ENCODE assay signal across 15 cellular contexts in the genomic region with DNA sequence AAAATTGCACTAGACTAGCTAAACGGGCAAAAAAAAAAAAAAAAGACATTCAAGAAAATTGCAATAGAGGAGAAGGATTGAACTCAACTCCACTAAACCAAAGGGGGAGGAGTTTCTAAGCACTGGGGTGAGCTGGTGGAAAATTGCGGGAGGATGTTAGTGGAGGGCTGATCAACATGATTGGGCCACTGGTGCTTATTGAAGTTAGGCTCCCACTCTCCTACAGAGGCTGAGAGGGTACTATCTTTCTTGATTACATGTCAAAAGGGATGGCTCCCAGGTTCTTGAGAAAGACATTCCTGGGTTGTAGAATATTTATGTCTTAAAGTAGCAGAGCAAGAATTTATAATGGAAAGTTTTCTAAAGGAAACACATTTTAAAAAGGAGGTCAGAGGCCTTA. TPM values are rescaled to one million over a fixed set of nuclear protein-coding genes. Genes with fewer than 3 reads are reported as not detected.
A peak's percentile ranks its signal among the peaks of the same experiment; 100 is the strongest.
DNase-seq lines count a peak whose midpoint lies in the region; ATAC-seq and TF ChIP-seq lines count a peak whose summit lies in the region.
"Had no signal": no experiment of that assay in that cellular context is flagged by ENCODE, and none has a peak within 500 bp of the region (broad histone marks: within the 10 kb centered on the region; RNA-seq: fewer than 3 reads in every experiment).

No MANE protein-coding gene starts in this region.

- CTCF ChIA-PET in WTC11 (lab: Charles Lee) = interaction anchor here (0.7 kb wide), 1 partner anchor 57 kb away, joined by 4 read pairs; no protein-coding TSS in a partner anchor

- H3K36me3 Mint-ChIP-seq in activated naive CD4-positive, alpha-beta T cell treated with anti-CD3 and anti-CD28 coated beads, Interleukin-2, amount 50 U/mL, for 72 hours = peaks cover 12 to 46% of the 10 kb centered on the region in 2 donors
- H3K36me3 Mint-ChIP-seq in WTC11 (peaks cover 5% of the 10 kb centered on the region; the same call in 1 of the 2 replicates), T-helper 17 cell (ENCODE audit: low read depth) (no peaks in the 10 kb centered on the region)

- H3K27ac Mint-ChIP-seq in activated naive CD4-positive, alpha-beta T cell treated with anti-CD3 and anti-CD28 coated beads, Interleukin-2, amount 50 U/mL, for 72 hours = no peak overlapping the region
- H3K27ac Mint-ChIP-seq in WTC11 (no peak overlapping the region), T-helper 17 cell (no peak overlapping the region)
- H3K27ac Mint-ChIP-seq in stimulated activated naive CD8-positive, alpha-beta T cell treated with anti-CD3 and anti-CD28 coated beads, Interleukin-15, amount 100 ng/mL, for 72 hours = no peak overlapping the region

- no peaks in the 10 kb centered on the region for H3K9me3 ChIP-seq in T-helper 17 cell (ENCODE audit: control insufficient read depth, low read length, poor library complexity, severe bottlenecking)

- DNase-seq in activated naive CD4-positive, alpha-beta T cell treated with anti-CD3 and anti-CD28 coated beads, Interleukin-2, amount 50 U/mL, for 72 hours (ENCODE audit: low spot score in 2 of 2) = no peak
- DNase-seq in activated naive CD4-positive, alpha-beta T cell treated with Interleukin-2 at 50 U/mL for 16 hours = no peak
- DNase-seq in WTC11 (ENCODE audit: low spot score) = no peak
- peak; percentile 40 for DNase-seq in iPS DF 19.7 (ENCODE audit: low read depth, low spot score)
- no peak for DNase-seq in stimulated activated naive CD8-positive, alpha-beta T cell treated with anti-CD3 and anti-CD28 coated beads, Interleukin-15, amount 100 ng/mL, for 72 hours
- no peak for DNase-seq in NCI-H82 treated with DMSO at 0.1 percent for 48 hours (lab: John Stamatoyannopoulos, UW; ENCODE audit: unreplicated experiment)
- DNase-seq in T-helper 17 cell = no peak
- no peak for DNase-seq in SHP77 (lab: John Stamatoyannopoulos, UW)
- DNase-seq: ACHN; CD4-positive, CD25-positive, alpha-beta regulatory T cell; DMS 273 treated with DMSO at 0.1 percent for 48 hours had no signal

- POLR2A ChIA-PET in WTC11 (lab: Charles Lee) = interaction anchor here (0.6 kb wide), 1 partner anchor 128 kb away, joined by 3 read pairs; no protein-coding TSS in a partner anchor

- no peak for TF ChIP-seq CTCF in WTC11 (IDR thresholded peaks at IDR 0.05)

- H3K9me3 Mint-ChIP-seq in activated naive CD4-positive, alpha-beta T cell treated with anti-CD3 and anti-CD28 coated beads, Interleukin-2, amount 50 U/mL, for 72 hours = peaks cover 15 to 23% of the 10 kb centered on the region in 2 donors
- peaks cover 8% of the 10 kb centered on the region for H3K9me3 Mint-ChIP-seq in WTC11
- peaks cover 15 to 16% of the 10 kb centered on the region in 2 donors for H3K9me3 Mint-ChIP-seq in stimulated activated naive CD8-positive, alpha-beta T cell treated with anti-CD3 and anti-CD28 coated beads, Interleukin-15, amount 100 ng/mL, for 72 hours

- peak; percentile 26 for ATAC-seq in activated naive CD4-positive, alpha-beta T cell treated with anti-CD3 and anti-CD28 coated beads, Interleukin-2, amount 50 U/mL, for 72 hours
- ATAC-seq in WTC11 (peak; percentile 47; the same call in 1 of the 2 replicates), T-helper 17 cell (no peak)
- peak; percentile 50 for ATAC-seq in stimulated activated naive CD8-positive, alpha-beta T cell treated with anti-CD3 and anti-CD28 coated beads, Interleukin-15, amount 100 ng/mL, for 72 hours
- ATAC-seq: GM12878, HCT116, HepG2 had no signal

- H3K4me1 Mint-ChIP-seq in WTC11 (no peaks in the 10 kb centered on the region), T-helper 17 cell (peaks cover 32% of the 10 kb centered on the region)
- H3K4me1 Mint-ChIP-seq in stimulated activated naive CD8-positive, alpha-beta T cell treated with anti-CD3 and anti-CD28 coated beads, Interleukin-15, amount 100 ng/mL, for 72 hours = peaks cover 18% of the 10 kb centered on the region

- H3K27me3 Mint-ChIP-seq in WTC11 (ENCODE audit: low read depth) (peaks cover 16% of the 10 kb centered on the region), T-helper 17 cell (no peaks in the 10 kb centered on the region)
- H3K27me3 Mint-ChIP-seq in stimulated activated naive CD8-positive, alpha-beta T cell treated with anti-CD3 and anti-CD28 coated beads, Interleukin-15, amount 100 ng/mL, for 72 hours = no peaks in the 10 kb centered on the region
- H3K27me3 Mint-ChIP-seq: CD4-positive, CD25-positive, alpha-beta regulatory T cell had no signal

- H3K4me3 Mint-ChIP-seq in WTC11 (no peak overlapping the region), T-helper 17 cell (no peak overlapping the region)
- H3K4me3 Mint-ChIP-seq in stimulated activated naive CD8-positive, alpha-beta T cell treated with anti-CD3 and anti-CD28 coated beads, Interleukin-15, amount 100 ng/mL, for 72 hours = no peak overlapping the region

TF ChIP-seq in WTC11, 78 proteins besides CTCF, POLR2A, EP300 and RAD21:
- no peak for TF ChIP-seq NFATC4 (CRISPR knock-in tag; IDR thresholded peaks at IDR 0.05)
- TF ChIP-seq ZNF425 (CRISPR knock-in tag; conservative IDR thresholded peaks at IDR 0.05) = no peak
- TF ChIP-seq FOXJ3 (CRISPR knock-in tag; IDR thresholded peaks at IDR 0.05; ENCODE audit: borderline replicate concordance) = no peak
- TF ChIP-seq, protein P1, sequence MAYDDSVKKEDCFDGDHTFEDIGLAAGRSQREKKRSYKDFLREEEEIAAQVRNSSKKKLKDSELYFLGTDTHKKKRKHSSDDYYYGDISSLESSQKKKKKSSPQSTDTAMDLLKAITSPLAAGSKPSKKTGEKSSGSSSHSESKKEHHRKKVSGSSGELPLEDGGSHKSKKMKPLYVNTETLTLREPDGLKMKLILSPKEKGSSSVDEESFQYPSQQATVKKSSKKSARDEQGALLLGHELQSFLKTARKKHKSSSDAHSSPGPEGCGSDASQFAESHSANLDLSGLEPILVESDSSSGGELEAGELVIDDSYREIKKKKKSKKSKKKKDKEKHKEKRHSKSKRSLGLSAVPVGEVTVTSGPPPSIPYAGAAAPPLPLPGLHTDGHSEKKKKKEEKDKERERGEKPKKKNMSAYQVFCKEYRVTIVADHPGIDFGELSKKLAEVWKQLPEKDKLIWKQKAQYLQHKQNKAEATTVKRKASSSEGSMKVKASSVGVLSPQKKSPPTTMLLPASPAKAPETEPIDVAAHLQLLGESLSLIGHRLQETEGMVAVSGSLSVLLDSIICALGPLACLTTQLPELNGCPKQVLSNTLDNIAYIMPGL (CRISPR knock-in tag; IDR thresholded peaks at IDR 0.05) = no peak
- TF ChIP-seq TEAD4 (CRISPR knock-in tag; IDR thresholded peaks at IDR 0.05) = no peak
- no peak for TF ChIP-seq RELA (CRISPR knock-in tag; IDR thresholded peaks at IDR 0.05; ENCODE audit: borderline replicate concordance)
- TF ChIP-seq, protein P2, sequence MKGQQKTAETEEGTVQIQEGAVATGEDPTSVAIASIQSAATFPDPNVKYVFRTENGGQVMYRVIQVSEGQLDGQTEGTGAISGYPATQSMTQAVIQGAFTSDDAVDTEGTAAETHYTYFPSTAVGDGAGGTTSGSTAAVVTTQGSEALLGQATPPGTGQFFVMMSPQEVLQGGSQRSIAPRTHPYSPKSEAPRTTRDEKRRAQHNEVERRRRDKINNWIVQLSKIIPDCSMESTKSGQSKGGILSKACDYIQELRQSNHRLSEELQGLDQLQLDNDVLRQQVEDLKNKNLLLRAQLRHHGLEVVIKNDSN (CRISPR knock-in tag; IDR thresholded peaks at IDR 0.05) = no peak
- TF ChIP-seq, protein P3, sequence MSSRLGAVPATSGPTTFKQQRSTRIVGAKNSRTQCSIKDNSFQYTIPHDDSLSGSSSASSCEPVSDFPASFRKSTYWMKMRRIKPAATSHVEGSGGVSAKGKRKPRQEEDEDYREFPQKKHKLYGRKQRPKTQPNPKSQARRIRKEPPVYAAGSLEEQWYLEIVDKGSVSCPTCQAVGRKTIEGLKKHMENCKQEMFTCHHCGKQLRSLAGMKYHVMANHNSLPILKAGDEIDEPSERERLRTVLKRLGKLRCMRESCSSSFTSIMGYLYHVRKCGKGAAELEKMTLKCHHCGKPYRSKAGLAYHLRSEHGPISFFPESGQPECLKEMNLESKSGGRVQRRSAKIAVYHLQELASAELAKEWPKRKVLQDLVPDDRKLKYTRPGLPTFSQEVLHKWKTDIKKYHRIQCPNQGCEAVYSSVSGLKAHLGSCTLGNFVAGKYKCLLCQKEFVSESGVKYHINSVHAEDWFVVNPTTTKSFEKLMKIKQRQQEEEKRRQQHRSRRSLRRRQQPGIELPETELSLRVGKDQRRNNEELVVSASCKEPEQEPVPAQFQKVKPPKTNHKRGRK (CRISPR knock-in tag; IDR thresholded peaks at IDR 0.05; ENCODE audit: borderline replicate concordance) = no peak
- no peak for TF ChIP-seq ZNF317 (CRISPR knock-in tag; IDR thresholded peaks at IDR 0.05; ENCODE audit: borderline replicate concordance, low read depth)
- TF ChIP-seq ETV6 (CRISPR knock-in tag; IDR thresholded peaks at IDR 0.05) = no peak
- no peak for TF ChIP-seq ZNF138 (CRISPR knock-in tag; conservative IDR thresholded peaks at IDR 0.05)

RNA-seq across cellular contexts. Expression of gene CAMK4, which starts 38.0 kb away (rescaled TPM):
- 10 to 100 TPM; 39.0 to 51.3 TPM for total RNA-seq in activated naive CD4-positive, alpha-beta T cell treated with anti-CD3 and anti-CD28 coated beads, Interleukin-2, amount 50 U/mL, for 72 hours
- 5.8 to 10.6 TPM (median 7.4 TPM) in 3 replicates for total RNA-seq in WTC11 (2021)
- total RNA-seq in T-helper 17 cell = 100 to 1,000 TPM; 139 to 163 TPM
- total RNA-seq: G401, HepG2 had no signal
